Comparison of ENCODE assay signal across 1 cellular context in genomic region chr19:3573162-3573857, GRCh38.
A peak's percentile ranks its signal among the peaks of the same experiment; 100 is the strongest.
TF ChIP-seq lines count a peak whose summit lies in the region.

No MANE protein-coding gene starts in this region.

TF ChIP-seq in HEK293, 187 proteins besides CTCF, POLR2A, EP300 and RAD21 (continued from another document and continues in another):
- TF ChIP-seq PRDM6 (tag by site-specific recombination; IDR thresholded peaks at IDR 0.05), result no peak
- TF ChIP-seq ZBTB7A (tag by site-specific recombination; IDR thresholded peaks at IDR 0.05; ENCODE audit: low read depth), result peak; percentile 89
- TF ChIP-seq HOXD13 (CRISPR knock-in tag; IDR thresholded peaks at IDR 0.05; ENCODE audit: borderline replicate concordance), result no peak
- TF ChIP-seq ZNF266 (tag by site-specific recombination; IDR thresholded peaks at IDR 0.05; ENCODE audit: low read depth), result no peak
- no peak for TF ChIP-seq SCRT2 (tag by site-specific recombination; IDR thresholded peaks at IDR 0.05)
- TF ChIP-seq ZBTB8A (tag by site-specific recombination; IDR thresholded peaks at IDR 0.05), result peak; percentile 83
- TF ChIP-seq ZFP69B (tag by site-specific recombination; IDR thresholded peaks at IDR 0.05), result no peak
- no peak for TF ChIP-seq FEZF1 (tag by site-specific recombination; IDR thresholded peaks at IDR 0.05)
- no peak for TF ChIP-seq ZNF274 (IDR thresholded peaks at IDR 0.05; ENCODE audit: low read length)
- no peak for TF ChIP-seq ZNF274 (tag by site-specific recombination; IDR thresholded peaks at IDR 0.05; ENCODE audit: borderline replicate concordance)
- TF ChIP-seq GFI1B (tag by site-specific recombination; IDR thresholded peaks at IDR 0.05), result no peak
- peak; percentile 48 for TF ChIP-seq ZNF335 (tag by site-specific recombination; conservative IDR thresholded peaks at IDR 0.05)
- no peak for TF ChIP-seq KLF7 (tag by site-specific recombination; IDR thresholded peaks at IDR 0.05; ENCODE audit: borderline replicate concordance)
- no peak for TF ChIP-seq ZNF280C (tag by site-specific recombination; IDR thresholded peaks at IDR 0.05)
- no peak for TF ChIP-seq TCF7L2 (IDR thresholded peaks at IDR 0.05; ENCODE audit: borderline replicate concordance, low read depth, low read length)
- no peak for TF ChIP-seq ZBTB49 (tag by site-specific recombination; IDR thresholded peaks at IDR 0.05; ENCODE audit: low read depth)
- TF ChIP-seq SALL2 (tag by site-specific recombination; IDR thresholded peaks at IDR 0.05; ENCODE audit: borderline replicate concordance), result no peak
- no peak for TF ChIP-seq ZNF580 (tag by site-specific recombination; IDR thresholded peaks at IDR 0.05)
- TF ChIP-seq ZNF843 (tag by site-specific recombination; IDR thresholded peaks at IDR 0.05), result peak; percentile 11; the same call in 1 of the 2 replicates
- TF ChIP-seq BCL11B (tag by site-specific recombination; IDR thresholded peaks at IDR 0.05; ENCODE audit: low read depth), result peak; percentile 96
- TF ChIP-seq YY1 (tag by site-specific recombination; IDR thresholded peaks at IDR 0.05), result peak; percentile 67
- no peak for TF ChIP-seq RBAK (tag by site-specific recombination; IDR thresholded peaks at IDR 0.05)
- TF ChIP-seq ZSCAN4 (tag by site-specific recombination; IDR thresholded peaks at IDR 0.05), result no peak
- peak; percentile 70; the same call in 1 of the 2 replicates for TF ChIP-seq ZNF76 (tag by site-specific recombination; IDR thresholded peaks at IDR 0.05; ENCODE audit: borderline replicate concordance, low read depth)
- peak; percentile 35; the same call in 1 of the 2 replicates for TF ChIP-seq INSM2 (tag by site-specific recombination; IDR thresholded peaks at IDR 0.05)
- TF ChIP-seq SCRT1 (tag by site-specific recombination; IDR thresholded peaks at IDR 0.05; ENCODE audit: borderline replicate concordance), result no peak
- TF ChIP-seq ZSCAN30 (tag by site-specific recombination; IDR thresholded peaks at IDR 0.05), result peak; percentile 52; the same call in 1 of the 2 replicates
- TF ChIP-seq ZNF426 (tag by site-specific recombination; IDR thresholded peaks at IDR 0.05), result no peak
- TF ChIP-seq ZNF423 (tag by site-specific recombination; IDR thresholded peaks at IDR 0.05), result peak; percentile 91
- no peak for TF ChIP-seq AEBP2 (tag by site-specific recombination; IDR thresholded peaks at IDR 0.05; ENCODE audit: borderline replicate concordance)
- TF ChIP-seq HOXC10 (CRISPR knock-in tag; IDR thresholded peaks at IDR 0.05), result no peak
- no peak for TF ChIP-seq ZNF707 (tag by site-specific recombination; IDR thresholded peaks at IDR 0.05)
- no peak for TF ChIP-seq ZBTB17 (tag by site-specific recombination; IDR thresholded peaks at IDR 0.05)
- no peak for TF ChIP-seq ELK4 (IDR thresholded peaks at IDR 0.05; ENCODE audit: borderline replicate concordance, low read depth, low read length)
- TF ChIP-seq BCL6B (tag by site-specific recombination; IDR thresholded peaks at IDR 0.05), result no peak
- no peak for TF ChIP-seq ZNF433 (tag by site-specific recombination; IDR thresholded peaks at IDR 0.05; ENCODE audit: low read depth)
- TF ChIP-seq ZBTB21 (tag by site-specific recombination; IDR thresholded peaks at IDR 0.05), result no peak
- TF ChIP-seq ZNF521 (tag by site-specific recombination; IDR thresholded peaks at IDR 0.05), result no peak
- TF ChIP-seq ZNF621 (tag by site-specific recombination; IDR thresholded peaks at IDR 0.05), result no peak
- TF ChIP-seq ZBTB6 (tag by site-specific recombination; IDR thresholded peaks at IDR 0.05), result no peak
- no peak for TF ChIP-seq ZNF610 (tag by site-specific recombination; IDR thresholded peaks at IDR 0.05; ENCODE audit: borderline replicate concordance)
- peak; percentile 72 for TF ChIP-seq ZBTB26 (tag by site-specific recombination; optimal IDR thresholded peaks at IDR 0.05)
- peak; percentile 90 for TF ChIP-seq GLIS2 (tag by site-specific recombination; IDR thresholded peaks at IDR 0.05)
- no peak for TF ChIP-seq TRIM28 (IDR thresholded peaks at IDR 0.05; ENCODE audit: borderline replicate concordance, low read length)
- TF ChIP-seq ZNF623 (tag by site-specific recombination; IDR thresholded peaks at IDR 0.05), result no peak
- no peak for TF ChIP-seq MYNN (tag by site-specific recombination; IDR thresholded peaks at IDR 0.05; ENCODE audit: borderline replicate concordance)
- no peak for TF ChIP-seq ZNF473 (tag by site-specific recombination; IDR thresholded peaks at IDR 0.05)
- no peak for TF ChIP-seq ZNF416 (tag by site-specific recombination; IDR thresholded peaks at IDR 0.05)
- no peak for TF ChIP-seq ZNF354C (tag by site-specific recombination; IDR thresholded peaks at IDR 0.05; ENCODE audit: borderline replicate concordance, low read depth)
- TF ChIP-seq ZNF514 (tag by site-specific recombination; IDR thresholded peaks at IDR 0.05), result no peak
- no peak for TF ChIP-seq ZNF248 (tag by site-specific recombination; IDR thresholded peaks at IDR 0.05)
- TF ChIP-seq SP3 (tag by site-specific recombination; IDR thresholded peaks at IDR 0.05), result no peak
